In genomic region chr20:58616411-58616810, GRCh38 we compare ENCODE assay signal across 19 cellular contexts. TPM values are rescaled to one million over a fixed set of nuclear protein-coding genes. Genes with fewer than 3 reads are reported as not detected.
DNase-seq lines count a peak whose midpoint lies in the region; ATAC-seq, FAIRE-seq and TF ChIP-seq lines count a peak whose summit lies in the region.
"Had no signal": no experiment of that assay in that cellular context is flagged by ENCODE, and none has a peak within 500 bp of the region (broad histone marks: within the 10 kb centered on the region; RNA-seq: fewer than 3 reads in every experiment).

No MANE protein-coding gene starts in this region.

- no peaks in the 10 kb centered on the region for H3K79me1 ChIP-seq in neuronal stem cell (ENCODE audit: low read depth, low read length)

- no peak overlapping the region for H3K4ac ChIP-seq in neuronal stem cell (ENCODE audit: low read length)

- WGBS in neuronal stem cell (ENCODE audit: extremely low coverage in 2 of 2, insufficient read length in 2 of 2, insufficient replicate concordance in 1 of 2), 2 donors = no CpG with 5 or more reads among the region's 7 CpGs

- H3K27me3 ChIP-seq in bronchial epithelial cell (ENCODE audit: control insufficient read depth, insufficient read depth, low read length) = no peaks in the 10 kb centered on the region
- peaks cover 0 to 3% (median 0%) of the 10 kb centered on the region in 3 experiments for H3K27me3 ChIP-seq in neuronal stem cell (ENCODE audit: control insufficient read depth in 3 of 3, insufficient read depth in 3 of 3, low read depth in 1 of 3, low read length in 3 of 3)
- H3K27me3 ChIP-seq: BE2C had no signal

- H2AK5ac ChIP-seq in neuronal stem cell (ENCODE audit: low read depth, low read length) = no peak overlapping the region

- no peak overlapping the region for H2BK15ac ChIP-seq in neuronal stem cell (ENCODE audit: low read length)

- H3K27ac ChIP-seq in C4-2B (peak overlapping the region; percentile 86; the same call in 1 of the 2 replicates), neuronal stem cell (replicated peaks; ENCODE audit: low read length) (no peak overlapping the region)
- H3K27ac ChIP-seq: HL-60 had no signal

- DNase-seq in MV-4-11 (lab: John Stamatoyannopoulos, UW) (peak; percentile 60), bronchial epithelial cell (ENCODE audit: low read depth) (no peak), neuronal stem cell (ENCODE audit: low spot score) (no peak), LoVo (ENCODE audit: low spot score) (no peak), germinal center (ENCODE audit: low spot score) (no peak)
- DNase-seq: ACHN; BE2C; C1 segment of cervical spinal cord; CD4-positive, alpha-beta T cell; DMS79 treated with DMSO at 0.1 percent for 48 hours; GF-D8; GOT3; H9; IMR-90 had no signal

- no peak overlapping the region for H4K8ac ChIP-seq in neuronal stem cell (ENCODE audit: low read depth, low read length)

- peaks cover 3% of the 10 kb centered on the region in 2 donors for H3K9me3 ChIP-seq in neuronal stem cell (replicated peaks in 1 of 2; ENCODE audit: control insufficient read depth in 2 of 2, insufficient read depth in 1 of 2, low read depth in 1 of 2, low read length in 2 of 2)
- H3K9me3 ChIP-seq: BE2C had no signal

- peak overlapping the region; percentile 56 for H3K23ac ChIP-seq in neuronal stem cell (ENCODE audit: low read depth, low read length, poor library complexity)

- no peak overlapping the region for H3K14ac ChIP-seq in neuronal stem cell (ENCODE audit: low read length)

- no peak overlapping the region for H4K91ac ChIP-seq in neuronal stem cell (ENCODE audit: low read depth, low read length, poor library complexity)

- no peak overlapping the region for H2BK12ac ChIP-seq in neuronal stem cell (ENCODE audit: low read length)

- no peak overlapping the region for H3K4me3 ChIP-seq in bronchial epithelial cell (ENCODE audit: low read depth, low read length)
- H3K4me3 ChIP-seq in neuronal stem cell (ENCODE audit: low read length in 2 of 2) = no peak overlapping the region
- H3K4me3 ChIP-seq: K562 had no signal

- no peak overlapping the region for H3K18ac ChIP-seq in neuronal stem cell (ENCODE audit: low read length)

- no peak for ATAC-seq in HG03342 (IDR thresholded peaks at IDR 0.05; ENCODE audit: unreplicated experiment)
- ATAC-seq: K562 had no signal

- H3K4me1 ChIP-seq in neuronal stem cell (ENCODE audit: control insufficient read depth in 2 of 2, insufficient read depth in 1 of 2, low read depth in 1 of 2, low read length in 2 of 2) = peaks cover 0 to 2% of the 10 kb centered on the region in 2 donors

- H3K9ac ChIP-seq in neuronal stem cell (ENCODE audit: low read depth, low read length, poor library complexity) = no peak overlapping the region

- no peak overlapping the region for H2BK120ac ChIP-seq in neuronal stem cell (ENCODE audit: low read depth, low read length)

- H2AFZ ChIP-seq in neuronal stem cell (ENCODE audit: low read length) = no peak overlapping the region

- peak; percentile 36 for FAIRE-seq in bronchial epithelial cell (lab: Jason Lieb, UNC)
- FAIRE-seq: A204.1, K562 had no signal

- TF ChIP-seq CTCF in C4-2B (conservative IDR thresholded peaks at IDR 0.05) = no peak
- TF ChIP-seq CTCF in bronchial epithelial cell (IDR thresholded peaks at IDR 0.05; ENCODE audit: insufficient read depth, low read length, severe bottlenecking) = no peak

- no peak overlapping the region for H2BK5ac ChIP-seq in neuronal stem cell (ENCODE audit: low read length)

- no peaks in the 10 kb centered on the region for H3K36me3 ChIP-seq in bronchial epithelial cell (ENCODE audit: control insufficient read depth, insufficient read depth, low read length)
- no peaks in the 10 kb centered on the region for H3K36me3 ChIP-seq in neuronal stem cell (replicated peaks in 1 of 2; ENCODE audit: control insufficient read depth in 2 of 2, insufficient read depth in 2 of 2, low read length in 2 of 2)
- H3K36me3 ChIP-seq: BE2C had no signal

- H3K4me2 ChIP-seq in neuronal stem cell (ENCODE audit: insufficient read depth, low read length, poor library complexity, severe bottlenecking) = no peak overlapping the region

RNA-seq across cellular contexts. Expression of gene STX16, which starts 34.7 kb away (rescaled TPM):
- 47.7 and 64.4 TPM in 2 replicates for total RNA-seq in bronchial epithelial cell
- 45.1 TPM for polyA plus RNA-seq in neuronal stem cell (2013, experiment 1 of 2)
- polyA plus RNA-seq in neuronal stem cell (2013, experiment 2 of 2) = 45.7 TPM
